In genomic region chr17:8287651-8288335, GRCh38 we compare ENCODE assay signal across 1 cellular context.
TF ChIP-seq lines count a peak whose summit lies in the region.

No MANE protein-coding gene starts in this region.

TF ChIP-seq in liver, 16 proteins besides CTCF, POLR2A, EP300 and RAD21 (continued from another document):
- TF ChIP-seq, protein P1, sequence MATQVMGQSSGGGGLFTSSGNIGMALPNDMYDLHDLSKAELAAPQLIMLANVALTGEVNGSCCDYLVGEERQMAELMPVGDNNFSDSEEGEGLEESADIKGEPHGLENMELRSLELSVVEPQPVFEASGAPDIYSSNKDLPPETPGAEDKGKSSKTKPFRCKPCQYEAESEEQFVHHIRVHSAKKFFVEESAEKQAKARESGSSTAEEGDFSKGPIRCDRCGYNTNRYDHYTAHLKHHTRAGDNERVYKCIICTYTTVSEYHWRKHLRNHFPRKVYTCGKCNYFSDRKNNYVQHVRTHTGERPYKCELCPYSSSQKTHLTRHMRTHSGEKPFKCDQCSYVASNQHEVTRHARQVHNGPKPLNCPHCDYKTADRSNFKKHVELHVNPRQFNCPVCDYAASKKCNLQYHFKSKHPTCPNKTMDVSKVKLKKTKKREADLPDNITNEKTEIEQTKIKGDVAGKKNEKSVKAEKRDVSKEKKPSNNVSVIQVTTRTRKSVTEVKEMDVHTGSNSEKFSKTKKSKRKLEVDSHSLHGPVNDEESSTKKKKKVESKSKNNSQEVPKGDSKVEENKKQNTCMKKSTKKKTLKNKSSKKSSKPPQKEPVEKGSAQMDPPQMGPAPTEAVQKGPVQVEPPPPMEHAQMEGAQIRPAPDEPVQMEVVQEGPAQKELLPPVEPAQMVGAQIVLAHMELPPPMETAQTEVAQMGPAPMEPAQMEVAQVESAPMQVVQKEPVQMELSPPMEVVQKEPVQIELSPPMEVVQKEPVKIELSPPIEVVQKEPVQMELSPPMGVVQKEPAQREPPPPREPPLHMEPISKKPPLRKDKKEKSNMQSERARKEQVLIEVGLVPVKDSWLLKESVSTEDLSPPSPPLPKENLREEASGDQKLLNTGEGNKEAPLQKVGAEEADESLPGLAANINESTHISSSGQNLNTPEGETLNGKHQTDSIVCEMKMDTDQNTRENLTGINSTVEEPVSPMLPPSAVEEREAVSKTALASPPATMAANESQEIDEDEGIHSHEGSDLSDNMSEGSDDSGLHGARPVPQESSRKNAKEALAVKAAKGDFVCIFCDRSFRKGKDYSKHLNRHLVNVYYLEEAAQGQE (IDR thresholded peaks at IDR 0.05): no peak
